Comparison of ENCODE assay signal across 9 cellular contexts in the genomic region with DNA sequence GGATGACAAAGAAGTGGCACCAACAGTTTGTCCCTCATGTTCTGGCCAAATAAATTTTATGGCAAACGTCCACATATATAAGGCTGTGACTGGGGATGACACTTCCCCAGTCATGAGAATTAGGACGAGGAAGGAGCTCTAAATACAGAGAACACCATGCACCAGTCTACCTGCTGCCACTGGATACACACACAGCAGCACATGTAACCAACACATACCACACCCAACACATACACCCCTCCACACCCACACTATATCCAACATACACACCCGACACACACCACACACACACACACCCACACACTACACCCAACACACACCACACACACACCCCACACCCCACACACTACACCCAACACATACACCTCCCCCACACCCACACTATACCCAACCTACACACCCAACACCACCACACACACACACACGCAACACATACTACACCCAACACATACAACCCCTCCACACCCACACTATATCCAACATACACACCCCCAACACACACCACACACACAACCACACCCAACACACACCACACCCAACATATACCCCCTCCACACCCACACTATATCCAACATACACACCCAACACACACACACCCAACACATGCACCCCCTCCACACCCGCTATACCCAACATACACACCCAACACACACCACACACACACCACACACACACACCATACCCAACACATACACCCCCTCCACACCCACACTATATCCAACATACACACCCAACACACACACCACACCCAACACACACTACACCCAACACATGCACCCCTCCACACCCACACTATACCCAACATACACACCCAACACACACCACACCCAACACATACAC.
DNase-seq lines count a peak whose midpoint lies in the region; ATAC-seq and TF ChIP-seq lines count a peak whose summit lies in the region.
"Had no signal": no experiment of that assay in that cellular context is flagged by ENCODE, and none has a peak within 500 bp of the region (broad histone marks: within the 10 kb centered on the region; RNA-seq: fewer than 3 reads in every experiment).

No MANE protein-coding gene starts in this region.

- intact Hi-C loops in CD8-positive, alpha-beta T cell (cut with DNase I, micrococcal nuclease) = no loop called here

- H2AFZ ChIP-seq in fibroblast of lung (ENCODE audit: low read length) = no peak overlapping the region

- peaks cover 9% of the 10 kb centered on the region for H3K36me3 ChIP-seq in fibroblast of lung (ENCODE audit: control insufficient read depth, insufficient read depth, low read length)
- no peaks in the 10 kb centered on the region for H3K36me3 ChIP-seq in CD8-positive, alpha-beta T cell (ENCODE audit: insufficient read depth, low read length)

- peak overlapping the region; percentile 8 for H3K4me2 ChIP-seq in fibroblast of lung (ENCODE audit: extremely low read depth, insufficient read depth, low read length)

- POLR2A ChIA-PET in CD8-positive, alpha-beta T cell (lab: Charles Lee) = no interaction called here

- peaks cover 64% of the 10 kb centered on the region for H3K4me1 Mint-ChIP-seq in stimulated activated effector memory CD8-positive, alpha-beta T cell treated with anti-CD3 and anti-CD28 coated beads, Interleukin-12 subunit alpha, Interleukin-12 subunit beta, amount 100 ng/mL, for 72 hours
- peaks cover 6% of the 10 kb centered on the region for H3K4me1 Mint-ChIP-seq in CD8-positive, alpha-beta T cell (ENCODE audit: low read depth)

- no peak overlapping the region for H3K4me3 Mint-ChIP-seq in stimulated activated effector memory CD8-positive, alpha-beta T cell treated with anti-CD3 and anti-CD28 coated beads, Interleukin-12 subunit alpha, Interleukin-12 subunit beta, amount 100 ng/mL, for 72 hours
- H3K4me3 Mint-ChIP-seq in CD8-positive, alpha-beta T cell = no peak overlapping the region

- peaks cover 19% of the 10 kb centered on the region for H3K4me1 ChIP-seq in fibroblast of lung (ENCODE audit: control insufficient read depth, extremely low read depth, insufficient read depth, low read length)
- H3K4me1 ChIP-seq in CD8-positive, alpha-beta T cell (ENCODE audit: insufficient read depth, low read length) = no peaks in the 10 kb centered on the region

- H3K79me2 ChIP-seq in fibroblast of lung (ENCODE audit: control insufficient read depth, insufficient read depth, low read length) = peaks cover 43% of the 10 kb centered on the region

- no peaks in the 10 kb centered on the region for H3K27me3 Mint-ChIP-seq in CD8-positive, alpha-beta T cell (ENCODE audit: low read depth)

- CTCF ChIA-PET in CD8-positive, alpha-beta T cell (lab: Charles Lee) = no interaction called here

- no peak for DNase-seq in fibroblast of lung (ENCODE audit: low read depth in 2 of 2)
- no peak for DNase-seq in stimulated activated effector memory CD8-positive, alpha-beta T cell treated with anti-CD3 and anti-CD28 coated beads, Interleukin-12 subunit alpha, Interleukin-12 subunit beta, amount 100 ng/mL, for 72 hours (ENCODE audit: low spot score in 2 of 2)
- DNase-seq in CD8-positive, alpha-beta T cell = no peak
- DNase-seq in NCI-H187 (lab: John Stamatoyannopoulos, UW) = no peak
- DNase-seq in cerebellum (ENCODE audit: low spot score) = no peak
- DNase-seq: amniotic stem cell, NCI-H524 treated with DMSO at 0.1 percent for 48 hours had no signal

- H3K36me3 Mint-ChIP-seq in stimulated activated effector memory CD8-positive, alpha-beta T cell treated with anti-CD3 and anti-CD28 coated beads, Interleukin-12 subunit alpha, Interleukin-12 subunit beta, amount 100 ng/mL, for 72 hours = peaks cover 25% of the 10 kb centered on the region
- peaks cover 48% of the 10 kb centered on the region for H3K36me3 Mint-ChIP-seq in CD8-positive, alpha-beta T cell

- H3K27ac ChIP-seq in fibroblast of lung (ENCODE audit: insufficient read depth, low read length) = no peak overlapping the region
- no peak overlapping the region for H3K27ac ChIP-seq in CD8-positive, alpha-beta T cell (ENCODE audit: low read depth, low read length)

- H3K9me3 ChIP-seq in fibroblast of lung (ENCODE audit: control insufficient read depth, insufficient read depth, low read depth, low read length) = no peaks in the 10 kb centered on the region
- no peaks in the 10 kb centered on the region for H3K9me3 ChIP-seq in CD8-positive, alpha-beta T cell (ENCODE audit: low read length)

- H3K4me3 ChIP-seq in fibroblast of lung (replicated peaks in 1 of 4; ENCODE audit: control extremely low read depth in 1 of 4, insufficient read depth in 1 of 4, low read depth in 3 of 4, low read length in 4 of 4) = no peak overlapping the region
- H3K4me3 ChIP-seq in CD8-positive, alpha-beta T cell (ENCODE audit: low read depth, low read length) = no peak overlapping the region

- no peaks in the 10 kb centered on the region for H3K9me3 Mint-ChIP-seq in stimulated activated effector memory CD8-positive, alpha-beta T cell treated with anti-CD3 and anti-CD28 coated beads, Interleukin-12 subunit alpha, Interleukin-12 subunit beta, amount 100 ng/mL, for 72 hours
- H3K9me3 Mint-ChIP-seq in CD8-positive, alpha-beta T cell = no peaks in the 10 kb centered on the region

- peak overlapping the region; percentile 88 for H3K27ac Mint-ChIP-seq in stimulated activated effector memory CD8-positive, alpha-beta T cell treated with anti-CD3 and anti-CD28 coated beads, Interleukin-12 subunit alpha, Interleukin-12 subunit beta, amount 100 ng/mL, for 72 hours
- H3K27ac Mint-ChIP-seq in CD8-positive, alpha-beta T cell = no peak overlapping the region

- H3K9ac ChIP-seq in fibroblast of lung (ENCODE audit: insufficient read depth, low read length) = no peak overlapping the region

- H4K20me1 ChIP-seq in fibroblast of lung (ENCODE audit: control insufficient read depth, extremely low read depth, insufficient read depth, low read length) = peaks cover 2% of the 10 kb centered on the region

- ATAC-seq in GM19455 (IDR thresholded peaks at IDR 0.05; ENCODE audit: unreplicated experiment) = peak; percentile 18
- peak; percentile 26 for ATAC-seq in HG03066 (IDR thresholded peaks at IDR 0.05; ENCODE audit: low read depth, unreplicated experiment)
- no peak for ATAC-seq in stimulated activated effector memory CD8-positive, alpha-beta T cell treated with anti-CD3 and anti-CD28 coated beads, Interleukin-12 subunit alpha, Interleukin-12 subunit beta, amount 100 ng/mL, for 72 hours
- ATAC-seq in CD8-positive, alpha-beta T cell = no peak

- H3K27me3 ChIP-seq in fibroblast of lung (ENCODE audit: control insufficient read depth, insufficient read depth, low read length) = no peaks in the 10 kb centered on the region
- no peaks in the 10 kb centered on the region for H3K27me3 ChIP-seq in CD8-positive, alpha-beta T cell (ENCODE audit: insufficient read depth, low read length)

- no peak for TF ChIP-seq CTCF in fibroblast of lung (conservative IDR thresholded peaks at IDR 0.05 in 1 of 2, IDR thresholded peaks at IDR 0.05 in 1 of 2; ENCODE audit: low read depth in 1 of 2, low read length in 2 of 2)
- TF ChIP-seq CTCF in CD8-positive, alpha-beta T cell (IDR thresholded peaks at IDR 0.05) = no peak

Comparison
In these comparisons a context has a peak if more than half of its experiments do, and no peak if none do; other contexts are left out.
1. ATAC-seq: peak in GM19455 (single experiment) and HG03066 (single experiment); none in stimulated activated effector memory CD8-positive, alpha-beta T cell treated with anti-CD3 and anti-CD28 coated beads, Interleukin-12 subunit alpha, Interleukin-12 subunit beta, amount 100 ng/mL, for 72 hours (single experiment) and CD8-positive, alpha-beta T cell (single experiment).